18 cellular contexts compared by ENCODE assay signal in genomic region chr6:125816828-125817280, GRCh38.
"Had no signal": no experiment of that assay in that cellular context is flagged by ENCODE, and none has a peak within 500 bp of the region (broad histone marks: within the 10 kb centered on the region; RNA-seq: fewer than 3 reads in every experiment).

No MANE protein-coding gene starts in this region.

- DNase-seq: activated CD4-positive, alpha-beta T cell treated with anti-CD3 and anti-CD28 coated beads for 4 hours; activated CD8-positive, alpha-beta memory T cell treated with anti-CD3 and anti-CD28 coated beads for 24 hours; activated gamma-delta T cell; body of pancreas; central memory CD4-positive, alpha-beta T cell; effector CD8-positive, alpha-beta T cell; left ventricle myocardium superior; mesendoderm; nephron progenitor cell; psoas muscle; right lobe of liver; spleen; stimulated activated CD4-positive, alpha-beta T cell treated with anti-CD3 and anti-CD28 coated beads, Interleukin-2, amount 100 ng/mL, for 24 hours; stimulated activated naive CD4-positive, alpha-beta T cell; T-helper 1 cell; upper lobe of left lung had no signal

- H3K27ac ChIP-seq: coronary artery, psoas muscle, upper lobe of left lung, VCaP had no signal

- H3K4me3 ChIP-seq: body of pancreas, coronary artery, psoas muscle, spleen, upper lobe of left lung had no signal

- H3K9me3 Mint-ChIP-seq: nephron progenitor cell had no signal

- H3K27me3 ChIP-seq: body of pancreas, right lobe of liver, spleen, upper lobe of left lung had no signal

- H3K4me1 ChIP-seq: psoas muscle had no signal

- ATAC-seq: body of pancreas, left ventricle myocardium superior, psoas muscle, right lobe of liver had no signal

- H3K9me3 ChIP-seq: body of pancreas, psoas muscle, right lobe of liver, spleen, upper lobe of left lung had no signal

- H3K36me3 ChIP-seq: right lobe of liver had no signal

- H3K4me3 Mint-ChIP-seq: nephron progenitor cell had no signal

- H3K27ac Mint-ChIP-seq: nephron progenitor cell had no signal
